Comparison of ENCODE assay signal across 26 cellular contexts in the genomic region with DNA sequence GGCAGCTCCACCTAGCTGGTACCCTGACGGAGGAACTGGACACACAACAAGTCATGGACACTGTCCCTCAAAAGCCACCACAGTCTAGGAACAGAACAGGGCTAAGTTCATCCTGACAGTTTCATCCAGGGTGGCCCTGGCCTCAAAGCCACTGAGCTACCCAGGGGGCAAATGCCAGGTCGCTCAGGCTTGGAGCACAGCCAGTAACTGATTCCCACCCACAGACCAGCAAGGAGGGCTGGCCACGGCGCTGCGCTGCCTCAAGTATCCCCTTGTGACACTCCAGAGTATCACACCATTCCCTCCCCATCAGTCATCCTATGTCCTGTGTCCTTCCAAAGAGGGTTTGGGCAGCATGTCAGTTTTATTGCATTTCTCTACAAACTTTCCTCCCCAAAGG.
"Had no signal": no experiment of that assay in that cellular context is flagged by ENCODE, and none has a peak within 500 bp of the region (broad histone marks: within the 10 kb centered on the region; RNA-seq: fewer than 3 reads in every experiment).

No MANE protein-coding gene starts in this region.

- H3K4me3 ChIP-seq: adrenal gland, body of pancreas, esophagus squamous epithelium, gastroesophageal sphincter had no signal

- H3K27ac ChIP-seq: adrenal gland, body of pancreas, epithelial cell of prostate, gastroesophageal sphincter had no signal

- H3K27me3 ChIP-seq: adrenal gland, body of pancreas, esophagus squamous epithelium, gastroesophageal sphincter had no signal

- ATAC-seq: activated CD4-positive, alpha-beta T cell treated with anti-CD3 and anti-CD28 coated beads for 36 hours; activated CD8-positive, alpha-beta memory T cell treated with anti-CD3 and anti-CD28 coated beads, Interleukin-2, amount 10 ng/mL, durations not matched to agents 7 days and 5 days; activated CD8-positive, alpha-beta T cell treated with anti-CD3 and anti-CD28 coated beads, Interleukin-2, amount 10 ng/mL, durations not matched to agents 7 days and 5 days; activated naive CD8-positive, alpha-beta T cell treated with anti-CD3 and anti-CD28 coated beads, Interleukin-2, amount 50 U/mL, for 24 hours; body of pancreas; effector memory CD8-positive, alpha-beta T cell; gastroesophageal sphincter had no signal

- H3K4me1 ChIP-seq: adrenal gland, body of pancreas, gastroesophageal sphincter had no signal

- DNase-seq: activated CD4-positive, alpha-beta memory T cell treated with anti-CD3 and anti-CD28 coated beads for 36 hours; activated CD4-positive, alpha-beta T cell treated with anti-CD3 and anti-CD28 coated beads for 36 hours; activated CD4-positive, alpha-beta T cell treated with anti-CD3 and anti-CD28 coated beads, Interleukin-2, amount 10 ng/mL, durations not matched to agents 24 days and 14 days; activated CD4-positive, CD25-positive, alpha-beta regulatory T cell; activated CD4-positive, CD25-positive, alpha-beta regulatory T cell treated with anti-CD3 and anti-CD28 coated beads, Interleukin-2, amount 50 U/mL, for 72 hours; activated CD8-positive, alpha-beta memory T cell treated with anti-CD3 and anti-CD28 coated beads, Interleukin-2, amount 10 ng/mL, durations not matched to agents 7 days and 5 days; activated CD8-positive, alpha-beta memory T cell treated with anti-CD3 and anti-CD28 coated beads, Interleukin-2, amount 50 U/mL, for 4 hours; activated CD8-positive, alpha-beta T cell treated with anti-CD3 and anti-CD28 coated beads, Interleukin-2, amount 10 ng/mL, durations not matched to agents 7 days and 5 days; activated effector memory CD4-positive, alpha-beta T cell treated with anti-CD3 and anti-CD28 coated beads, Interleukin-2, amount 50 U/mL, for 16 hours; activated naive CD4-positive, alpha-beta T cell treated with anti-CD3 and anti-CD28 coated beads for 36 hours; activated naive CD8-positive, alpha-beta T cell treated with anti-CD3 and anti-CD28 coated beads for 36 hours; activated naive CD8-positive, alpha-beta T cell treated with anti-CD3 and anti-CD28 coated beads, Interleukin-2, amount 50 U/mL, for 24 hours; activated T-cell treated with anti-CD3 and anti-CD28 coated beads, Interleukin-2, amount 50 U/mL, for 1 hour; activated T-cell treated with anti-CD3 and anti-CD28 coated beads, Interleukin-2, amount 50 U/mL, for 48 hours; adrenal gland; amygdala; body of pancreas; cortex of kidney; dermis blood vessel endothelial cell; effector CD4-positive, alpha-beta T cell; effector memory CD8-positive, alpha-beta T cell; esophagus squamous epithelium; foreskin melanocyte; T-helper 2 cell had no signal

- H3K9me3 ChIP-seq: adrenal gland, body of pancreas, esophagus squamous epithelium, gastroesophageal sphincter had no signal
